In genomic region chr4:24569662-24570061, GRCh38 we compare ENCODE assay signal across 16 cellular contexts. TPM values are rescaled to one million over a fixed set of nuclear protein-coding genes. Genes with fewer than 3 reads are reported as not detected.
A peak's percentile ranks its signal among the peaks of the same experiment; 100 is the strongest.
DNase-seq lines count a peak whose midpoint lies in the region; ATAC-seq and TF ChIP-seq lines count a peak whose summit lies in the region.
"Had no signal": no experiment of that assay in that cellular context is flagged by ENCODE, and none has a peak within 500 bp of the region (broad histone marks: within the 10 kb centered on the region; RNA-seq: fewer than 3 reads in every experiment).

No MANE protein-coding gene starts in this region.

- in situ Hi-C loops in ACHN (cut with HindIII; ENCODE audit: low pct_ligation_motif_present, low pct_unique_long_range_greater_than_20kb, low sequenced_read_pairs) = no loop called here

- peak overlapping the region; percentile 46 for H3K27ac Mint-ChIP-seq in activated naive CD8-positive, alpha-beta T cell
- no peak overlapping the region for H3K27ac Mint-ChIP-seq in activated naive CD8-positive, alpha-beta T cell treated with anti-CD3 and anti-CD28 coated beads for 36 hours
- peak overlapping the region; percentile 15 to 81 for H3K27ac Mint-ChIP-seq in effector memory CD8-positive, alpha-beta T cell
- H3K27ac Mint-ChIP-seq in progenitor cell of endocrine pancreas = peak overlapping the region; percentile 19
- H3K27ac Mint-ChIP-seq: H9 had no signal

- H3K4me1 Mint-ChIP-seq in activated naive CD8-positive, alpha-beta T cell (ENCODE audit: low read depth) = peaks cover 82% of the 10 kb centered on the region
- H3K4me1 Mint-ChIP-seq in activated naive CD8-positive, alpha-beta T cell treated with anti-CD3 and anti-CD28 coated beads for 36 hours = peaks cover 56% of the 10 kb centered on the region
- peaks cover 46 to 80% of the 10 kb centered on the region in 2 donors for H3K4me1 Mint-ChIP-seq in effector memory CD8-positive, alpha-beta T cell (ENCODE audit: low read depth in 2 of 2)
- H3K4me1 Mint-ChIP-seq in progenitor cell of endocrine pancreas (ENCODE audit: low read depth) = peaks cover 40% of the 10 kb centered on the region

- H3K36me3 Mint-ChIP-seq in activated naive CD8-positive, alpha-beta T cell = peaks cover 37% of the 10 kb centered on the region
- H3K36me3 Mint-ChIP-seq in activated naive CD8-positive, alpha-beta T cell treated with anti-CD3 and anti-CD28 coated beads for 36 hours = peaks cover 80% of the 10 kb centered on the region
- peaks cover 69% of the 10 kb centered on the region for H3K36me3 Mint-ChIP-seq in effector memory CD8-positive, alpha-beta T cell (ENCODE audit: insufficient read depth)
- H3K36me3 Mint-ChIP-seq in progenitor cell of endocrine pancreas (ENCODE audit: insufficient read depth) = peaks cover 53% of the 10 kb centered on the region

- H3K4me3 Mint-ChIP-seq in activated naive CD8-positive, alpha-beta T cell = peak overlapping the region; percentile 60
- no peak overlapping the region for H3K4me3 Mint-ChIP-seq in activated naive CD8-positive, alpha-beta T cell treated with anti-CD3 and anti-CD28 coated beads for 36 hours
- peak overlapping the region in 1 of 2 donors; percentile 57 for H3K4me3 Mint-ChIP-seq in effector memory CD8-positive, alpha-beta T cell
- H3K4me3 Mint-ChIP-seq in progenitor cell of endocrine pancreas (ENCODE audit: low read depth) = no peak overlapping the region
- H3K4me3 Mint-ChIP-seq: H9 had no signal

- no peak for DNase-seq in activated naive CD8-positive, alpha-beta T cell treated with anti-CD3 and anti-CD28 coated beads for 36 hours
- DNase-seq in effector memory CD8-positive, alpha-beta T cell = no peak
- DNase-seq in progenitor cell of endocrine pancreas (ENCODE audit: low spot score, unreplicated experiment) = no peak
- DNase-seq in ACHN = no peak
- no peak for DNase-seq in DMS114 treated with DMSO at 0.1 percent for 48 hours (lab: John Stamatoyannopoulos, UW; ENCODE audit: unreplicated experiment)
- DNase-seq: activated CD4-positive, alpha-beta T cell treated with anti-CD3 and anti-CD28 coated beads, Interleukin-2, amount 50 U/mL, for 4 hours; EL; H9; head of caudate nucleus; NCI-H1092; NCI-H187 treated with DMSO at 0.1 percent for 48 hours; NCI-H524 treated with DMSO at 0.1 percent for 48 hours; stimulated activated CD4-positive, alpha-beta T cell treated with anti-CD3 and anti-CD28 coated beads, Interleukin-1b, Interleukin-23, amount 100 ng/mL, for 48 hours had no signal

- no peak for TF ChIP-seq CTCF in progenitor cell of endocrine pancreas (IDR thresholded peaks at IDR 0.05; ENCODE audit: unreplicated experiment)

- no peaks in the 10 kb centered on the region for H3K27me3 Mint-ChIP-seq in activated naive CD8-positive, alpha-beta T cell
- no peaks in the 10 kb centered on the region for H3K27me3 Mint-ChIP-seq in activated naive CD8-positive, alpha-beta T cell treated with anti-CD3 and anti-CD28 coated beads for 36 hours
- H3K27me3 Mint-ChIP-seq in effector memory CD8-positive, alpha-beta T cell = no peaks in the 10 kb centered on the region
- no peaks in the 10 kb centered on the region for H3K27me3 Mint-ChIP-seq in progenitor cell of endocrine pancreas

- ATAC-seq in HG02938 (IDR thresholded peaks at IDR 0.05; ENCODE audit: unreplicated experiment) = peak; percentile 12
- ATAC-seq in effector memory CD8-positive, alpha-beta T cell (replicated peaks) = no peak

- no peaks in the 10 kb centered on the region for H3K9me3 Mint-ChIP-seq in activated naive CD8-positive, alpha-beta T cell (ENCODE audit: low read depth)
- no peaks in the 10 kb centered on the region for H3K9me3 Mint-ChIP-seq in activated naive CD8-positive, alpha-beta T cell treated with anti-CD3 and anti-CD28 coated beads for 36 hours
- H3K9me3 Mint-ChIP-seq in effector memory CD8-positive, alpha-beta T cell = no peaks in the 10 kb centered on the region
- H3K9me3 Mint-ChIP-seq in progenitor cell of endocrine pancreas (ENCODE audit: low read depth) = no peaks in the 10 kb centered on the region
- H3K9me3 Mint-ChIP-seq: activated naive CD4-positive, alpha-beta T cell treated with anti-CD3 and anti-CD28 coated beads, Interleukin-2, amount 50 U/mL, for 72 hours; H9 had no signal

RNA-seq across cellular contexts. Expression of gene DHX15, which starts 14.7 kb away (rescaled TPM):
- 100 to 1,000 TPM; 231 to 236 TPM for total RNA-seq in activated naive CD8-positive, alpha-beta T cell treated with anti-CD3 and anti-CD28 coated beads for 36 hours
- total RNA-seq in progenitor cell of endocrine pancreas = 206 and 220 TPM in 2 replicates
